In genomic region chrY:9118704-9119103, GRCh38 we compare ENCODE assay signal across 24 cellular contexts.
"Had no signal": no experiment of that assay in that cellular context is flagged by ENCODE, and none has a peak within 500 bp of the region (broad histone marks: within the 10 kb centered on the region; RNA-seq: fewer than 3 reads in every experiment).

No MANE protein-coding gene starts in this region.

- H3K4me3 ChIP-seq: ascending aorta, coronary artery, dorsolateral prefrontal cortex, heart right ventricle had no signal

- H3K4me1 ChIP-seq: ascending aorta, heart right ventricle had no signal

- H3K27me3 ChIP-seq: ascending aorta, brain microvascular endothelial cell, dorsolateral prefrontal cortex, heart right ventricle had no signal

- H3K36me3 ChIP-seq: ascending aorta, brain microvascular endothelial cell, heart right ventricle had no signal

- H3K9me3 ChIP-seq: ascending aorta, heart right ventricle had no signal

- H3K27ac ChIP-seq: ascending aorta, brain microvascular endothelial cell, coronary artery, dorsolateral prefrontal cortex, heart right ventricle, VCaP had no signal

- DNase-seq: activated CD4-positive, alpha-beta memory T cell treated with anti-CD3 and anti-CD28 coated beads, Interleukin-2, amount 10 ng/mL, durations not matched to agents 7 days and 5 days; activated CD4-positive, alpha-beta T cell treated with anti-CD3 and anti-CD28 coated beads for 1 hour; activated CD4-positive, alpha-beta T cell treated with anti-CD3 and anti-CD28 coated beads for 4 hours; activated CD4-positive, alpha-beta T cell treated with anti-CD3 and anti-CD28 coated beads, Interleukin-2, amount 10 ng/mL, durations not matched to agents 7 days and 5 days; activated CD4-positive, alpha-beta T cell treated with anti-CD3 and anti-CD28 coated beads, Interleukin-2, amount 50 U/mL, for 4 hours; activated CD8-positive, alpha-beta memory T cell treated with anti-CD3 and anti-CD28 coated beads, Interleukin-2, amount 50 U/mL, for 48 hours; activated gamma-delta T cell; activated naive CD4-positive, alpha-beta T cell; activated naive CD4-positive, alpha-beta T cell treated with anti-CD3 and anti-CD28 coated beads, Interleukin-2, amount 10 ng/mL, durations not matched to agents 7 days and 5 days; activated naive CD8-positive, alpha-beta T cell treated with anti-CD3 and anti-CD28 coated beads, Interleukin-2, amount 10 ng/mL, durations not matched to agents 7 days and 5 days; activated T-cell treated with anti-CD3 and anti-CD28 coated beads for 4 hours; activated T-cell treated with anti-CD3 and anti-CD28 coated beads, Interleukin-2, amount 50 U/mL, for 24 hours; activated T-cell treated with anti-CD3 and anti-CD28 coated beads, Interleukin-2, amount 50 U/mL, for 72 hours; brain microvascular endothelial cell; dorsolateral prefrontal cortex; effector memory CD4-positive, alpha-beta T cell; endodermal cell; foreskin fibroblast; glutamatergic neuron; heart right ventricle; T-helper 2 cell had no signal
